ENCODE assay signal across 8 cellular contexts in the genomic region with DNA sequence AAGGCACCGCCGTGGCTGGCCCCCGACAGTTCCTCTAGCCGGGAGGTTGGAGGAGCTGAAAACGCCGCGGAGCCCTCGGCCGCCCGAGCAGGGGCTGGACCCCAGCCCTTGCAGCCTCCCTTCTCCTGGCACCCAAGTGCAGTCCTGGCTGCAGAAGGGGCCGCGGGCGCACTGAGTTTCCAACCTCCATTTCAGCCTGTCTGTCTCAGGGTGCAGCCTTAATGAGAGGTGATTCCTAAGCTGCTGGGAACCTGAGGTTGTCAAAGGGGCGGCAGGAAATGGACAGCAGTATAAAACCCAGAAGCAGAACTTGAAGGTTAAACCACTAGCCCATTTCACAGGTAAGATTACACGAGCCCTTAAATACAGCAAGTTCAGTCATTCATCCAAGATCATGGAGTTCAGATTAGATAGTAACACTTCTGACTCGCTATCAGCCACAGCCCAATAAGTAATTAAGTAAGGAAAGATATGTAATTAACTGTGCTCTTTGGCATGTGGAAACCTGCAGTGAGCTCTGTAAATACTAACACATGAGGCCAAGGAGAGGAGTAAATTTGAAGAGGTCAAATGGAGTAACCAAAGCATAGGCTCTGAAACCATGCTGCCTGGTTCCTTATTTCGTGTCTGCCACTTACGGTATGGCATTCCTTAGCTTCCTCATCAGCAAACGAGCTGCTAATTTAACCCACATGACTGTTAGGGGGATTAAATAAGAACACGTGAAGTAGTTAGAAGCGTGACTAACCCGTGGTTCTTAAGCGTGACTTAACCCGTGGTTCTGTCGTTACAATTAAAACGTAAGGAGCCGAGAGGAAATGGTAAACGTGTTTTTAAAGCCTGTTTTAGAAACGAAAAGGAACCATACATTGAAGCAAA. TPM values are rescaled to one million over a fixed set of nuclear protein-coding genes. Genes with fewer than 3 reads are reported as not detected.
A peak's percentile ranks its signal among the peaks of the same experiment; 100 is the strongest.
DNase-seq lines count a peak whose midpoint lies in the region; ATAC-seq and TF ChIP-seq lines count a peak whose summit lies in the region.

No MANE protein-coding gene starts in this region.

- peaks cover 3% of the 10 kb centered on the region for H3K36me3 Mint-ChIP-seq in activated naive CD8-positive, alpha-beta T cell

- peaks cover 59% of the 10 kb centered on the region for H3K4me1 Mint-ChIP-seq in activated naive CD8-positive, alpha-beta T cell (ENCODE audit: low read depth)

- DNase-seq in NCI-H510A treated with DMSO at 0.1 percent for 48 hours (lab: John Stamatoyannopoulos, UW) (peak; percentile 55), NCI-H510A (lab: John Stamatoyannopoulos, UW) (no peak), OCI-M1 (lab: John Stamatoyannopoulos, UW) (peak; percentile 89), heart right ventricle (no peak), prostate gland (ENCODE audit: low spot score) (peak; percentile 32)

- ATAC-seq in HG03045 (IDR thresholded peaks at IDR 0.05; ENCODE audit: unreplicated experiment) (peak; percentile 9), heart right ventricle (peak in 5 of 8 donors; percentile 1 to 22 (median 9)), GM19324 (IDR thresholded peaks at IDR 0.05; ENCODE audit: low FRiP score, unreplicated experiment) (no peak)

- H3K27me3 Mint-ChIP-seq in activated naive CD8-positive, alpha-beta T cell = no peaks in the 10 kb centered on the region

- H3K9me3 ChIP-seq in heart right ventricle (no peaks in the 10 kb centered on the region), prostate gland (no peaks in the 10 kb centered on the region)

- H3K4me3 ChIP-seq in heart right ventricle (peak overlapping the region; percentile 45 to 95 (median 86)), prostate gland (peak overlapping the region; percentile 69 to 79)

- peak overlapping the region; percentile 96 for H3K27ac Mint-ChIP-seq in activated naive CD8-positive, alpha-beta T cell

- H3K27ac ChIP-seq in heart right ventricle = peak overlapping the region; percentile 85 to 96 (median 94)
- H3K27ac ChIP-seq in prostate gland = peak overlapping the region; percentile 93 to 94

- TF ChIP-seq CTCF in heart right ventricle (IDR thresholded peaks at IDR 0.05) = no peak
- TF ChIP-seq CTCF in prostate gland (IDR thresholded peaks at IDR 0.05) = no peak

- TF ChIP-seq POLR2A in prostate gland (IDR thresholded peaks at IDR 0.05) = no peak

- H3K4me3 Mint-ChIP-seq in activated naive CD8-positive, alpha-beta T cell = peak overlapping the region; percentile 92

- H3K27me3 ChIP-seq in heart right ventricle (no peaks in the 10 kb centered on the region), prostate gland (replicated peaks; ENCODE audit: insufficient read depth) (no peaks in the 10 kb centered on the region)

- WGBS in heart right ventricle, 2 donors = 1 to 2% methylated on average over 29 of the region's 29 CpGs
- WGBS in prostate gland = 3% methylated on average over 28 of the region's 29 CpGs

- H3K9me3 Mint-ChIP-seq in activated naive CD8-positive, alpha-beta T cell (ENCODE audit: low read depth) = no peaks in the 10 kb centered on the region

- intact Hi-C loops in heart right ventricle (cut with DNase I) (loop anchor here in 3 of 10 donors (2.0 to 10.0 kb wide), 4 partner anchors 50 to 142 kb away; a partner anchor contains a TSS), prostate gland (cut with DNase I) (loop anchor here (5.0 kb wide), 3 partner anchors 53 to 163 kb away; a partner anchor contains a TSS)

- H3K36me3 ChIP-seq in heart right ventricle = peaks cover 0 to 2% (median 0%) of the 10 kb centered on the region in 9 donors
- H3K36me3 ChIP-seq in prostate gland = no peaks in the 10 kb centered on the region

- H3K4me1 ChIP-seq in heart right ventricle (peaks cover 0 to 48% (median 34%) of the 10 kb centered on the region in 9 donors), prostate gland (replicated peaks) (peaks cover 3% of the 10 kb centered on the region)

RNA-seq across cellular contexts. Expression of a gene that starts 0.7 kb away (rescaled TPM):
- 10 to 100 TPM; 11.4 to 18.2 (median 13.8) TPM for total RNA-seq in heart right ventricle
- polyA plus RNA-seq in heart right ventricle = 1 to 10 TPM; 3.8 to 4.9 TPM
- total RNA-seq in prostate gland = 10 to 100 TPM in 1 of 2 donors, 1 to 10 TPM in 1; 9.0 to 17.6 TPM

RNA-seq across cellular contexts. Expression of a gene that starts 0.9 kb away (rescaled TPM):
- 10 to 100 TPM; 13.8 to 33.2 (median 17.9) TPM for total RNA-seq in heart right ventricle
- polyA plus RNA-seq in heart right ventricle = 1 to 10 TPM; 7.1 to 9.7 TPM
- 10 to 100 TPM; 43.9 to 96.5 TPM for total RNA-seq in prostate gland

RNA-seq across cellular contexts. Expression of a gene that starts 51.0 kb away (rescaled TPM):
- 10 to 100 TPM; 16.6 to 43.4 (median 19.6) TPM for total RNA-seq in heart right ventricle
- polyA plus RNA-seq in heart right ventricle = 10 to 100 TPM; 22.4 to 61.2 TPM
- 10 to 100 TPM; 28.5 to 29.5 TPM for total RNA-seq in prostate gland

Comparison
In these comparisons a context has a peak if more than half of its experiments do, and no peak if none do; other contexts are left out.
1. DNase-seq: peak in NCI-H510A treated with DMSO at 0.1 percent for 48 hours (single experiment), OCI-M1 (single experiment) and prostate gland (single experiment); none in NCI-H510A (single experiment) and heart right ventricle (0 of 2).